Comparison of ENCODE assay signal across 5 cellular contexts in genomic region chr3:55349851-55350250, GRCh38.
"Had no signal": no experiment of that assay in that cellular context is flagged by ENCODE, and none has a peak within 500 bp of the region (broad histone marks: within the 10 kb centered on the region; RNA-seq: fewer than 3 reads in every experiment).

No MANE protein-coding gene starts in this region.

- ATAC-seq: HepG2, K562 had no signal

- H3K4me3 ChIP-seq: K562 had no signal

- H3K27ac ChIP-seq: HL-60 had no signal

- DNase-seq: KBM-7, KG1 had no signal
